Comparison of ENCODE assay signal across 8 cellular contexts in the genomic region with DNA sequence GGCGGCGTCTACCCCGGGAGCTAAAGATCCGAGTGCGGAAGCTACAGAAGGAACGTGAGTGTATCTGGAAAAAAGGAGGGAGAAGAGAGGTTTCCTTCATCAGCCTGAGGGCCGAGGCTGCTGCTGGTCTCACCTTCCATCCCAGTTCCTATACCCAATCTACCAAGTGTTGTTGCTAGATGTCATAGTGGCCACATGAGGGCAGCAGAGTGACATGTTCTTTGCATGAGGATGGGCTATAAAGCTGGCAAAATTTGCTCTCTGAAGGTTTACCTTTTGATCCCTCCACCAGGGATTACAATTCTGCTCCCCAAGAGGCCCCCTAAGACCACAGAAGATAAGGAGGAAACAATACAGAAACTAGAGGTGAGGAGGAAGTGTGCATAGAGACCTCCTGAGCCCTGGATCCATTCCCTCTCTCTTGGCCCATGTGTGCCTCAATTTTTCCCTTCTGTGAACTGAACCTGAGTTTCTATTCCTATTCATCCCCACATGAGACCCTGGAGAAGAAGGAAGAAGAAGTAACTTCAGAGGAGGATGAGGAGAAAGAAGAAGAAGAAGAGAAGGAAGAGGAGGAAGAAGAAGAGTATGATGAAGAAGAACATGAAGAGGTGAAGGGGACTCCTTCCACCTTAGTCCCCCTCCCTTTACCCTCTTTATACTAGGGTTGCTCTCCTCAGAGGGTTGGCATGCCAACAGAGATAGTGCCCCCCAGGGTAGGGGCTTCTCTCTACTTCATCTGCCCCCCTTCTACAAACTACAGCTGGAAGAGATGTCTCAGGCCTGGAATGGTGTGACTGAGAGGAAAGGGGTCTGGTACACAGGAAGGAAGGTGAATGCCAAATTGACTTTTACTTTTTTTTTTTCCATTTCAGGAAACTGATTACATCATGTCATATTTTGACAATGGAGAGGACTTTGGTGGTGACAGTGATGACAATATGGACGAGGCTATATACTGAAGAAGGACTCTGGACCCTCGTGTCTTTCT. TPM values are rescaled to one million over a fixed set of nuclear protein-coding genes. Genes with fewer than 3 reads are reported as not detected.
DNase-seq lines count a peak whose midpoint lies in the region; ATAC-seq and TF ChIP-seq lines count a peak whose summit lies in the region.

No MANE protein-coding gene starts in this region.

- no peak for ATAC-seq in GM18498 (IDR thresholded peaks at IDR 0.05; ENCODE audit: unreplicated experiment)

- H3K27ac Mint-ChIP-seq in neural crest cell (ENCODE audit: unreplicated experiment) (no peak overlapping the region), type B pancreatic cell (no peak overlapping the region)

- peaks cover 11% of the 10 kb centered on the region for H3K4me1 Mint-ChIP-seq in neural crest cell
- H3K4me1 Mint-ChIP-seq in type B pancreatic cell (ENCODE audit: unreplicated experiment) = peaks cover 7% of the 10 kb centered on the region

- no peaks in the 10 kb centered on the region for H3K36me3 Mint-ChIP-seq in neural crest cell (ENCODE audit: low read depth)
- H3K36me3 Mint-ChIP-seq in type B pancreatic cell = no peaks in the 10 kb centered on the region

- peak; percentile 75 for TF ChIP-seq CTCF in foreskin fibroblast (IDR thresholded peaks at IDR 0.05; ENCODE audit: low read depth, low read length)
- TF ChIP-seq CTCF in neural crest cell (conservative IDR thresholded peaks at IDR 0.05) = peak; percentile 92
- peak; percentile 89 for TF ChIP-seq CTCF in type B pancreatic cell (conservative IDR thresholded peaks at IDR 0.05)

- H3K9me3 Mint-ChIP-seq in neural crest cell (no peaks in the 10 kb centered on the region), type B pancreatic cell (no peaks in the 10 kb centered on the region)

- TF ChIP-seq POLR2A in Raji (IDR thresholded peaks at IDR 0.05; ENCODE audit: insufficient read depth, low read depth, low read length) = 0 out of 2 replicates have a peak, but pooled peaks have one; percentile 15

- peak overlapping the region; percentile 20 for H3K4me3 Mint-ChIP-seq in neural crest cell
- peak overlapping the region; percentile 74 for H3K4me3 Mint-ChIP-seq in type B pancreatic cell

- DNase-seq in GM03348 (ENCODE audit: low spot score) = peak; percentile 77
- peak; percentile 85 for DNase-seq in M059J (ENCODE audit: low read depth)
- peak; percentile 56 for DNase-seq in activated effector memory CD4-positive, alpha-beta T cell treated with Interleukin-2 at 50 U/mL for 16 hours
- DNase-seq in foreskin fibroblast = peak; percentile 74 to 91
- DNase-seq in neural crest cell (ENCODE audit: low read depth, low spot score) = peak; percentile 55
- no peak for DNase-seq in type B pancreatic cell (ENCODE audit: extremely low spot score, unreplicated experiment)

- H3K27me3 Mint-ChIP-seq in neural crest cell (ENCODE audit: low read depth) (no peaks in the 10 kb centered on the region), type B pancreatic cell (no peaks in the 10 kb centered on the region)

- H3K4me3 ChIP-seq in foreskin fibroblast (ENCODE audit: low read depth in 1 of 2, low read length in 2 of 2) = no peak overlapping the region

RNA-seq across cellular contexts. Expression of gene POLR3GL, which starts 13.3 kb away (rescaled TPM):
- 23.1 and 28.9 TPM in 2 replicates for total RNA-seq in M059J (2014; rRNA removed; shearing (Covaris generic))
- total RNA-seq in neural crest cell = 14.6 and 15.5 TPM in 2 replicates
- 8.5 and 14.1 TPM in 2 replicates for total RNA-seq in type B pancreatic cell (ENCODE audit: low replicate concordance)

RNA-seq across cellular contexts. Expression of gene ANKRD34A, which starts 13.4 kb away (rescaled TPM):
- 0.59 and 1.7 TPM in 2 replicates for total RNA-seq in M059J (2014; rRNA removed; shearing (Covaris generic))
- total RNA-seq in neural crest cell (0.49 and 1.2 TPM in 2 replicates), type B pancreatic cell (ENCODE audit: low replicate concordance) (0.12 and 0.94 TPM in 2 replicates)

RNA-seq across cellular contexts. Expression of gene TXNIP, which starts 18.6 kb away (rescaled TPM):
- 651 and 749 TPM in 2 replicates for total RNA-seq in M059J (2014; rRNA removed; shearing (Covaris generic))
- total RNA-seq in neural crest cell (83.5 and 90.8 TPM in 2 replicates), type B pancreatic cell (ENCODE audit: low replicate concordance) (88.8 and 96.7 TPM in 2 replicates)

RNA-seq across cellular contexts. Expression of gene LIX1L, which starts 20.0 kb away (rescaled TPM):
- 24.7 and 39.2 TPM in 2 replicates for total RNA-seq in M059J (2014; rRNA removed; shearing (Covaris generic))
- total RNA-seq in neural crest cell = 36.0 and 37.5 TPM in 2 replicates
- 2.4 and 24.2 TPM in 2 replicates for total RNA-seq in type B pancreatic cell (ENCODE audit: low replicate concordance)

RNA-seq across cellular contexts. Expression of gene HJV, which starts 43.8 kb away (rescaled TPM):
- total RNA-seq in M059J (2014; rRNA removed; shearing (Covaris generic)) = not detected in 2 replicates
- not detected in 2 replicates for total RNA-seq in neural crest cell
- not detected in 2 replicates for total RNA-seq in type B pancreatic cell (ENCODE audit: low replicate concordance)
